In genomic region chr9:103757062-103757461, GRCh38 we compare ENCODE assay signal across 23 cellular contexts.
"Had no signal": no experiment of that assay in that cellular context is flagged by ENCODE, and none has a peak within 500 bp of the region (broad histone marks: within the 10 kb centered on the region; RNA-seq: fewer than 3 reads in every experiment).

No MANE protein-coding gene starts in this region.

- H3K4me3 ChIP-seq: body of pancreas, PC-9 had no signal

- H3K27ac ChIP-seq: body of pancreas, PC-9 had no signal

- H3K9me3 Mint-ChIP-seq: activated T-helper 1 cell treated with anti-CD3 and anti-CD28 coated beads, Interleukin-12 subunit alpha, Interleukin-12 subunit beta, Interleukin-2, Interleukin-4 antibody, amounts not matched to agents 30 ng/mL and 10 ng/mL and 1 ng/mL, durations not matched to agents 14 hours and 24 hours and 36 hours; T-helper 1 cell treated with Interleukin-12 subunit alpha and Interleukin-12 subunit beta and Interleukin-4 antibody, amounts not matched to agents 30 μg/mL and 1 μg/mL, for 36 hours had no signal

- H3K27me3 ChIP-seq: body of pancreas had no signal

- DNase-seq: activated CD4-positive, alpha-beta T cell treated with anti-CD3 and anti-CD28 coated beads for 48 hours; activated CD4-positive, alpha-beta T cell treated with anti-CD3 and anti-CD28 coated beads, Interleukin-2, amount 50 U/mL, for 4 hours; activated CD4-positive, CD25-positive, alpha-beta regulatory T cell treated with anti-CD3 and anti-CD28 coated beads, Interleukin-2, amount 50 U/mL, for 72 hours; activated CD8-positive, alpha-beta memory T cell treated with anti-CD3 and anti-CD28 coated beads, Interleukin-2, amount 50 U/mL, for 48 hours; activated CD8-positive, alpha-beta T cell treated with anti-CD3 and anti-CD28 coated beads, Interleukin-2, amount 10 ng/mL, durations not matched to agents 7 days and 5 days; activated effector memory CD4-positive, alpha-beta T cell treated with Interleukin-2 at 50 U/mL for 16 hours; activated naive CD4-positive, alpha-beta T cell; activated T-cell treated with anti-CD3 and anti-CD28 coated beads, Interleukin-2, amount 50 U/mL, for 24 hours; body of pancreas; Karpas-422; MM.1S; NCI-H1105; NCI-H1436; NCI-H1694 treated with DMSO at 0.1 percent for 48 hours; NCI-H2029 treated with DMSO at 0.1 percent for 48 hours; NCI-H446; NCI-H524; PC-9; SHP77 treated with DMSO at 0.1 percent for 48 hours had no signal

- ATAC-seq: activated CD8-positive, alpha-beta T cell treated with anti-CD3 and anti-CD28 coated beads, Interleukin-2, amount 10 ng/mL, durations not matched to agents 7 days and 5 days; body of pancreas had no signal

- H3K9me3 ChIP-seq: body of pancreas had no signal

- H3K4me1 Mint-ChIP-seq: activated naive CD4-positive, alpha-beta T cell treated with anti-CD3 and anti-CD28 coated beads, Interleukin-2, amount 50 U/mL, for 24 hours; central memory CD8-positive, alpha-beta T cell had no signal

- H3K36me3 Mint-ChIP-seq: activated naive CD4-positive, alpha-beta T cell treated with anti-CD3 and anti-CD28 coated beads, Interleukin-2, amount 50 U/mL, for 24 hours had no signal

- H3K27ac Mint-ChIP-seq: activated CD8-positive, alpha-beta T cell treated with anti-CD3 and anti-CD28 coated beads, Interleukin-2, amount 10 ng/mL, durations not matched to agents 7 days and 5 days; activated naive CD4-positive, alpha-beta T cell treated with anti-CD3 and anti-CD28 coated beads, Interleukin-2, amount 50 U/mL, for 24 hours; activated T-cell treated with anti-CD3 and anti-CD28 coated beads, Interleukin-2, amount 50 U/mL, for 24 hours; activated T-helper 1 cell treated with anti-CD3 and anti-CD28 coated beads, Interleukin-12 subunit alpha, Interleukin-12 subunit beta, Interleukin-2, Interleukin-4 antibody, amounts not matched to agents 30 ng/mL and 10 ng/mL and 1 ng/mL, durations not matched to agents 14 hours and 24 hours and 36 hours; T-helper 1 cell treated with Interleukin-12 subunit alpha and Interleukin-12 subunit beta and Interleukin-4 antibody, amounts not matched to agents 30 μg/mL and 1 μg/mL, for 36 hours had no signal

- H3K4me3 Mint-ChIP-seq: activated CD8-positive, alpha-beta T cell treated with anti-CD3 and anti-CD28 coated beads, Interleukin-2, amount 10 ng/mL, durations not matched to agents 7 days and 5 days; activated naive CD4-positive, alpha-beta T cell treated with anti-CD3 and anti-CD28 coated beads, Interleukin-2, amount 50 U/mL, for 24 hours; activated T-cell treated with anti-CD3 and anti-CD28 coated beads, Interleukin-2, amount 50 U/mL, for 24 hours; activated T-helper 1 cell treated with anti-CD3 and anti-CD28 coated beads, Interleukin-12 subunit alpha, Interleukin-12 subunit beta, Interleukin-2, Interleukin-4 antibody, amounts not matched to agents 30 ng/mL and 10 ng/mL and 1 ng/mL, durations not matched to agents 14 hours and 24 hours and 36 hours; central memory CD8-positive, alpha-beta T cell; T-helper 1 cell treated with Interleukin-12 subunit alpha and Interleukin-12 subunit beta and Interleukin-4 antibody, amounts not matched to agents 30 μg/mL and 1 μg/mL, for 36 hours had no signal

- H3K4me1 ChIP-seq: body of pancreas had no signal
